In the genomic region with DNA sequence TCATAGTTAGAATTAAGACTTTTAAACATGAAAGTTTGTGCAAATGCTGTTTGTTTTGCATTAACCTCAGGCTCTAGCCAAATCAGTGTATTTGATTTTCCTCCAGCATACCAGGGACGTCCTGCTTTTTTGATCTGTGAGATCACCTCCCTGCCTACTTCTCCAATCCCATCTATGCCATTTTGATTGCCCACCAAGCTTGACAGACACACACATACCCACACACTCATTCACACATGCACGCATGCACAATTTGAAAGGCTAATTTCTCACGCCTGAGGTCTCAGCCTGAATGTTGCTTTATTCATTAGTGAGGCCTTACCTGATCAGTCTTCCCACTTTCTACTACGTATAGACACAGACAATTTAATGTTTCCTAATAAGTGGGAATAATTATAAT, we compare ENCODE assay signal across 1 cellular context.
TF ChIP-seq lines count a peak whose summit lies in the region.

No MANE protein-coding gene starts in this region.

TF ChIP-seq in IMR-90, 13 proteins besides CTCF, POLR2A, EP300 and RAD21 (continued from another document):
- TF ChIP-seq NFE2L2 (IDR thresholded peaks at IDR 0.05; ENCODE audit: low read depth, low read length) (no peak), RCOR1 (IDR thresholded peaks at IDR 0.05; ENCODE audit: insufficient replicate concordance, low read length) (no peak)
- TF ChIP-seq, protein P1, sequence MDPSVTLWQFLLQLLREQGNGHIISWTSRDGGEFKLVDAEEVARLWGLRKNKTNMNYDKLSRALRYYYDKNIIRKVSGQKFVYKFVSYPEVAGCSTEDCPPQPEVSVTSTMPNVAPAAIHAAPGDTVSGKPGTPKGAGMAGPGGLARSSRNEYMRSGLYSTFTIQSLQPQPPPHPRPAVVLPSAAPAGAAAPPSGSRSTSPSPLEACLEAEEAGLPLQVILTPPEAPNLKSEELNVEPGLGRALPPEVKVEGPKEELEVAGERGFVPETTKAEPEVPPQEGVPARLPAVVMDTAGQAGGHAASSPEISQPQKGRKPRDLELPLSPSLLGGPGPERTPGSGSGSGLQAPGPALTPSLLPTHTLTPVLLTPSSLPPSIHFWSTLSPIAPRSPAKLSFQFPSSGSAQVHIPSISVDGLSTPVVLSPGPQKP (IDR thresholded peaks at IDR 0.05; ENCODE audit: borderline replicate concordance, low read depth, low read length) = no peak
